In the genomic region with DNA sequence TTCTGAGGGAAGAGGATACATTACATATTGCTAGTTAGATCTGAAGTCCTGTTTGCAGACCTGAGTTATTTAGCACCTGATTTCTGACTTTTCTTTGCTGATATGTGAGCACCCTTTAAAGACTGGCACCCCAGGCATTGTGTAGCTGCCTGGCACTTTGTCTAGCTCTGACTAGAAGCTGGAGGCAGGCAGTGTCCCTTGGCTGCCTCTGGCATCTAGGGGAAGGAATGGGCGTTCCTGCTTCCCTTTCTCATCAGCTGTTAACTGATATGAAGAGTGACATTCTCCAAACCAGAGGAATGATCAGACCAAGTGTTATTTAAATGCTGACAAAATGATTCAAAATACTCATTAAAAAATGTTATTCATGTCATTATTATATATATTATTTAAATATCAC, we compare ENCODE assay signal across 9 cellular contexts. TPM values are rescaled to one million over a fixed set of nuclear protein-coding genes. Genes with fewer than 3 reads are reported as not detected.
"Had no signal": no experiment of that assay in that cellular context is flagged by ENCODE, and none has a peak within 500 bp of the region (broad histone marks: within the 10 kb centered on the region; RNA-seq: fewer than 3 reads in every experiment).

No MANE protein-coding gene starts in this region.

- H3K9me3 ChIP-seq: HAP-1 had no signal

- H3K27ac Mint-ChIP-seq: HFFc6, IgD-negative memory B cell had no signal

- H3K4me3 Mint-ChIP-seq: HFFc6, IgD-negative memory B cell had no signal

- H3K27ac ChIP-seq: GM23248 had no signal

- H3K36me3 Mint-ChIP-seq: IgD-negative memory B cell had no signal

- ATAC-seq: HCT116 had no signal

- H3K4me3 ChIP-seq: GM23248, HAP-1 had no signal

- DNase-seq: GM23248, GOT3, H7, HFFc6, KBM-7 had no signal

- H3K27me3 Mint-ChIP-seq: IgD-negative memory B cell had no signal

- H3K4me1 Mint-ChIP-seq: IgD-negative memory B cell had no signal

RNA-seq across cellular contexts. Expression of gene SHISA3, which starts 30.3 kb away (rescaled TPM):
- total RNA-seq: HFFc6, HT-29 had no signal
